ENCODE assay signal across 11 cellular contexts in the genomic region with DNA sequence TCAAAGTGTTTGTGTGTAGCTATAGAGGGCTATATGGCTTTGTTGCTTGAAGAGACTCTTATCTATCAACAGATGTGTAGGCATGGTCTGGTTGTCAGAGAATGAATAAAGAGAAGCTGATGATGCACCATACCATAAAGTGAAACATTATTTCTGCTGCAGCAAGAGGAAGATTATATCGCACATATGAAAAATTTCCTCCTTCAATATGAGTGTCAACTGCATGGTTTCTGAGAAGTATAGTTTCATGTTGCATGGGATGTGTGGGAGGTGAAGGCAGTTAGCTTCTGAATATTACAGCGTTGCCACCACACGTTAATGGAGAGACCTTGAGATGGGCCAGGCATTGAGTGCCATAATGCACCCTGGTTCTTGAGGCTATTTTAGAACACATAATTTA.
"Had no signal": no experiment of that assay in that cellular context is flagged by ENCODE, and none has a peak within 500 bp of the region (broad histone marks: within the 10 kb centered on the region; RNA-seq: fewer than 3 reads in every experiment).

No MANE protein-coding gene starts in this region.

- H3K4me3 ChIP-seq: esophagus squamous epithelium, lung, stomach, thoracic aorta had no signal

- H3K27ac ChIP-seq: esophagus squamous epithelium, parathyroid adenoma, stomach, thoracic aorta had no signal

- H3K27ac Mint-ChIP-seq: activated B cell treated with CpG ODN at 0.5 μM for 24 hours had no signal

- H3K27me3 Mint-ChIP-seq: activated B cell treated with CpG ODN at 0.5 μM for 24 hours had no signal

- H3K4me1 ChIP-seq: esophagus squamous epithelium, parathyroid adenoma, stomach had no signal

- H3K9me3 ChIP-seq: esophagus squamous epithelium, stomach, thoracic aorta had no signal

- ATAC-seq: left cardiac atrium had no signal

- H3K4me1 Mint-ChIP-seq: activated B cell treated with CpG ODN at 0.5 μM for 24 hours had no signal

- H3K36me3 ChIP-seq: esophagus squamous epithelium, stomach, thoracic aorta had no signal

- DNase-seq: activated B cell treated with CpG ODN at 0.5 μM for 24 hours; activated effector memory CD4-positive, alpha-beta T cell treated with anti-CD3 and anti-CD28 coated beads, Interleukin-2, amount 50 U/mL, for 16 hours; esophagus squamous epithelium; foreskin fibroblast; left cardiac atrium; midbrain; stomach; T1000 had no signal

- H3K27me3 ChIP-seq: esophagus squamous epithelium, stomach had no signal

- H3K9me3 Mint-ChIP-seq: activated B cell treated with CpG ODN at 0.5 μM for 24 hours had no signal

- H3K4me3 Mint-ChIP-seq: activated B cell treated with CpG ODN at 0.5 μM for 24 hours had no signal
